Comparison of ENCODE assay signal across 6 cellular contexts in the genomic region with DNA sequence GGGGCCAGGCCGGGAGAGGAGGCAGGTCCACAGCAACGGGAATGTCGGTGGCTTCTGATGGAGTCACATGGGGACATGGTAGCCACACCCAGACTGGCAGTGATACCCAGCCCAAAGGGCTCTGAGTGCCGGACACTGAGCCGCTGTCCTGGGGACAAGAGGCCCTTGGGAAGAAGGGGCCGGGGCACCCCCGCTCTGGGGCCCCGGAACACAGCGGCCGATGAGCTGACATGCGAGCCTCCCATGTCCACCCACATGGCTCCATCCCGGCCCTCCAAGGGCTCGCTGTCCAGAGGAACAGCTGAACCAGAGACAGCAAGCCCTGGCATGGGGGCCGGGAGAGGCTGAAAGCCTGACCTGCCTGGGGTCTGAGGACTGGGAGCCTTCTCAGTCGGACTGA. TPM values are rescaled to one million over a fixed set of nuclear protein-coding genes. Genes with fewer than 3 reads are reported as not detected.
"Had no signal": no experiment of that assay in that cellular context is flagged by ENCODE, and none has a peak within 500 bp of the region (broad histone marks: within the 10 kb centered on the region; RNA-seq: fewer than 3 reads in every experiment).

No MANE protein-coding gene starts in this region.

RNA-seq across cellular contexts. Expression of gene BMP8A, which starts 7.4 kb away (rescaled TPM):
- total RNA-seq: epithelial cell of proximal tubule, foreskin keratinocyte, liver had no signal
- polyA plus RNA-seq: esophagus, foreskin keratinocyte, immature natural killer cell, liver, mammary epithelial cell had no signal
